In the genomic region with DNA sequence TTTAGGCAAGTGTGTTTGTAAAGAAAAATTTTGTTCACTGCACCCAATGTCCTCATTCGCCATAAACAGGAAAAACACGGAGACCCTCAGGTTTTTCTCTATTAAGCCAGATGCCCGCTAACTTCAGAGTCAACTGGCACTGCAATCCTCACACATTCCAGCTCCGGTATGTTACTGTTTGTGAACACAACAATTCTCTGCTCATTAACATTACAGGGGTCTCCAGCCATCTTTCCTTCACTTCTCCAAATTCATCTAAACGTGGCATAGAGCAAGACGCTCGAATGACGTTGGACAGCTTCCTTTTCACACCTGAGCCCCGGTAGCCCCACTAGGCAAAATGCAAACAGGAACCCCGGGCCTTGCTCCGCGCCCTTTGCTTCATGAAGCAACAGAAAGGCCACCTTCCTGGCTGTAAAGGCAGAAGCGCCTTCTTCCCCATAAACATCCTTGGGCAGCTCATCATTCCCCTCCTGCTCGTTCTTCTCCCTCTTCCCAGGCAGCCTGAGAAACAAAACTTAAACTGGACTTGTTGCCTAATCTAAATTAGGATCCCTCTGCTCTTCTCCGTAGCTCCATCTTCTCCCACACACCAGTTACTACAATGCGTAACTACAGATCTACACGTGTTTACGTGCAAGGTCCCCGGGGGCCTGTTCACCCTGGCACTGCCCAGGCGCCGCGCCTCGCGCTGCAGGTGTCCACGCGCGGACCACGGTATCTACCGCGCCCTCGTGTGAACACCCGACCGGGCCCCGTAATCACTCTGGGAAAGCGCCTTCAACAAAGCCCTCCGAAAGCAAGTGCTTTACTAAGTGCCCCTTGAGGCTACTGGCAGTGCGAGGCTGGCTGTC, we compare ENCODE assay signal across 8 cellular contexts. TPM values are rescaled to one million over a fixed set of nuclear protein-coding genes. Genes with fewer than 3 reads are reported as not detected.
DNase-seq lines count a peak whose midpoint lies in the region; ATAC-seq and TF ChIP-seq lines count a peak whose summit lies in the region.

No MANE protein-coding gene starts in this region.

- intact Hi-C loops in activated CD4-positive, alpha-beta T cell treated with anti-CD3 and anti-CD28 coated beads for 36 hours (cut with DNase I, micrococcal nuclease), result loop anchor here in 1 of 2 experiments (1.0 to 10.0 kb wide), 3 partner anchors 227 to 1724 kb away; partner anchors contain the start of genes ENAH and WDR26

- CTCF ChIA-PET in activated CD4-positive, alpha-beta T cell treated with anti-CD3 and anti-CD28 coated beads for 36 hours (lab: Charles Lee), result interaction anchor here (0.6 to 2.1 kb wide), 6 partner anchors 11 to 560 kb away, joined by 3 to 11 read pairs (median 5); no protein-coding TSS in a partner anchor

- no peak for ATAC-seq in activated CD4-positive, alpha-beta T cell treated with anti-CD3 and anti-CD28 coated beads for 36 hours
- peak in 1 of 2 donors; percentile 6 for ATAC-seq in activated T-cell treated with anti-CD3 and anti-CD28 coated beads, Interleukin-2, amount 50 U/mL, for 72 hours (replicated peaks in 1 of 2)
- ATAC-seq in HG03432 (IDR thresholded peaks at IDR 0.05; ENCODE audit: unreplicated experiment) (no peak), HG03457 (IDR thresholded peaks at IDR 0.05; ENCODE audit: unreplicated experiment) (no peak)

- H3K4me3 ChIP-seq in foreskin fibroblast (ENCODE audit: low read depth in 1 of 2, low read length in 2 of 2), result peak overlapping the region; percentile 76 to 90

- H3K4me1 Mint-ChIP-seq in activated CD4-positive, alpha-beta T cell treated with anti-CD3 and anti-CD28 coated beads for 36 hours, result peaks cover 59% of the 10 kb centered on the region
- H3K4me1 Mint-ChIP-seq in activated T-cell treated with anti-CD3 and anti-CD28 coated beads, Interleukin-2, amount 50 U/mL, for 72 hours (ENCODE audit: low read depth), result peaks cover 61% of the 10 kb centered on the region
- peaks cover 64% of the 10 kb centered on the region for H3K4me1 Mint-ChIP-seq in neural crest cell

- peak; percentile 57 for DNase-seq in activated CD4-positive, alpha-beta T cell treated with anti-CD3 and anti-CD28 coated beads for 36 hours
- DNase-seq in activated CD4-positive, alpha-beta T cell treated with anti-CD3 and anti-CD28 coated beads for 1 hour, result no peak
- peak; percentile 55 for DNase-seq in NCI-H2107 (lab: John Stamatoyannopoulos, UW)
- peak; percentile 29 to 33 for DNase-seq in activated T-cell treated with anti-CD3 and anti-CD28 coated beads, Interleukin-2, amount 50 U/mL, for 72 hours
- peak; percentile 16 to 50 for DNase-seq in foreskin fibroblast
- DNase-seq in neural crest cell (ENCODE audit: low read depth, low spot score), result peak; percentile 25

- peak overlapping the region; percentile 86 for H3K4me3 Mint-ChIP-seq in activated CD4-positive, alpha-beta T cell treated with anti-CD3 and anti-CD28 coated beads for 36 hours
- H3K4me3 Mint-ChIP-seq in activated T-cell treated with anti-CD3 and anti-CD28 coated beads, Interleukin-2, amount 50 U/mL, for 72 hours, result peak overlapping the region; percentile 88 to 95
- H3K4me3 Mint-ChIP-seq in neural crest cell, result peak overlapping the region; percentile 94

- no peaks in the 10 kb centered on the region for H3K27me3 Mint-ChIP-seq in activated CD4-positive, alpha-beta T cell treated with anti-CD3 and anti-CD28 coated beads for 36 hours
- H3K27me3 Mint-ChIP-seq in activated T-cell treated with anti-CD3 and anti-CD28 coated beads, Interleukin-2, amount 50 U/mL, for 72 hours (ENCODE audit: low read depth), result no peaks in the 10 kb centered on the region
- no peaks in the 10 kb centered on the region for H3K27me3 Mint-ChIP-seq in neural crest cell (ENCODE audit: low read depth)

- H3K36me3 Mint-ChIP-seq in activated CD4-positive, alpha-beta T cell treated with anti-CD3 and anti-CD28 coated beads for 36 hours (ENCODE audit: low read depth), result peaks cover 24% of the 10 kb centered on the region
- H3K36me3 Mint-ChIP-seq in activated T-cell treated with anti-CD3 and anti-CD28 coated beads, Interleukin-2, amount 50 U/mL, for 72 hours (ENCODE audit: insufficient read depth in 2 of 2), result peaks cover 1 to 8% of the 10 kb centered on the region in 2 donors
- no peaks in the 10 kb centered on the region for H3K36me3 Mint-ChIP-seq in neural crest cell (ENCODE audit: low read depth)

- H3K9me3 Mint-ChIP-seq in activated CD4-positive, alpha-beta T cell treated with anti-CD3 and anti-CD28 coated beads for 36 hours (ENCODE audit: low read depth), result no peaks in the 10 kb centered on the region
- no peaks in the 10 kb centered on the region for H3K9me3 Mint-ChIP-seq in activated T-cell treated with anti-CD3 and anti-CD28 coated beads, Interleukin-2, amount 50 U/mL, for 72 hours
- H3K9me3 Mint-ChIP-seq in neural crest cell, result peaks cover 3% of the 10 kb centered on the region

- H3K27ac Mint-ChIP-seq in activated CD4-positive, alpha-beta T cell treated with anti-CD3 and anti-CD28 coated beads for 36 hours, result peak overlapping the region; percentile 80
- H3K27ac Mint-ChIP-seq in activated T-cell treated with anti-CD3 and anti-CD28 coated beads, Interleukin-2, amount 50 U/mL, for 72 hours, result peak overlapping the region; percentile 79
- peak overlapping the region; percentile 82 for H3K27ac Mint-ChIP-seq in neural crest cell (ENCODE audit: unreplicated experiment)

- POLR2A ChIA-PET in activated CD4-positive, alpha-beta T cell treated with anti-CD3 and anti-CD28 coated beads for 36 hours (lab: Charles Lee), result interaction anchor here (1.0 to 3.4 kb wide), 3 partner anchors 17 to 41 kb away, joined by 3 to 17 read pairs (median 7); no protein-coding TSS in a partner anchor

- TF ChIP-seq CTCF in foreskin fibroblast (IDR thresholded peaks at IDR 0.05; ENCODE audit: low read depth, low read length) (no peak), neural crest cell (conservative IDR thresholded peaks at IDR 0.05) (no peak)

RNA-seq across cellular contexts. Expression of gene LBR, which starts 1.2 kb away (rescaled TPM):
- 100 to 1,000 TPM; 136 to 194 TPM for total RNA-seq in activated CD4-positive, alpha-beta T cell treated with anti-CD3 and anti-CD28 coated beads for 36 hours
- 100 to 1,000 TPM; 152 to 163 TPM for total RNA-seq in activated T-cell treated with anti-CD3 and anti-CD28 coated beads, Interleukin-2, amount 50 U/mL, for 72 hours
- total RNA-seq in neural crest cell, result 168 and 181 TPM in 2 replicates
